1 cellular context compared by ENCODE assay signal in the genomic region with DNA sequence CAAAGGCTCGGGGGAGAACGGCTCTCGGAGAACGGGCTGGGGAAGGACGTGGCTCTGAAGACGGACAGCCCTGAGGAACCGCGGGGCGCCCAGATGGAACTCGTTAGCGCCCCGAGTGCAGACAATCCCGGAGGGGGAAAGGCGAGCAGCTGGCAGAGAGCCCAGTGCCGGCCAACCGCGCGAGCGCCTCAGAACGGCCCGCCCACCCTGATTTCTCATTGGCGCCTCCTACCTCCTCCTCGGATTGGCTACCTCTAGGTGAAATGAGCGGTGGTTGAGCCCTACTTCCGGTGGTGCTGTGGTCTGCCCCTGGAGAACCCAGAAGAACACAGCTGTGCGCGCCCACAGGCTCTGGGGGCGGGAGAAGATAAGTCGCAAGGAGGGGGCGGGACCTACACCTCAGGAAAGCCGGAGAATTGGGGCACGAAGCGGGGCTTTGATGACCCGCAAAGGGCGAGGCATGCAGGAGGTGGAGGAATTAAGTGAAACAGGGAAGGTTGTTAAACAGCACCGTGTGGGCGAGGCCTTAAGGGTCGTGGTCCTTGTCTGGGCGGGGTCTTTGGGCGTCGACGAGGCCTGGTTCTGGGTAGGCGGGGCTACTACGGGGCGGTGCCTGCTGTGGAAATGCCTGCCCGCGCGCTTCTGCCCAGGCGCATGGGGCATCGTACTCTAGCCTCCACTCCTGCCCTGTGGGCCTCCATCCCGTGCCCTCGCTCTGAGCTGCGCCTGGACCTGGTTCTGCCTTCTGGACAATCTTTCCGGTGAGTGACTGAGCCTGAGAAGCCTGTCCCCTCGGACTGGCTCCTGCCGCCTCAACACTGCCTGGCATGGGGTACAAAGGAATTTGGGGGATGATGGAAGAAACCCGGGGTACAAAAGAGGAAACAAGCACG.
TF ChIP-seq lines count a peak whose summit lies in the region.

A gene (plus strand): TSS at position 290 of the 893 bp plus-strand sequence. CDS start 335 bp downstream, at position 625.

TF ChIP-seq in K562, 482 proteins besides CTCF, POLR2A, EP300 and RAD21 (continued from another document and continues in another):
- peak; percentile 71 for TF ChIP-seq CXXC5 (CRISPR knock-in tag; IDR thresholded peaks at IDR 0.05)
- TF ChIP-seq SMAD3 (CRISPR knock-in tag; conservative IDR thresholded peaks at IDR 0.05), result no peak
- TF ChIP-seq ZNF830 (CRISPR knock-in tag; IDR thresholded peaks at IDR 0.05), result no peak
- TF ChIP-seq, protein P1, sequence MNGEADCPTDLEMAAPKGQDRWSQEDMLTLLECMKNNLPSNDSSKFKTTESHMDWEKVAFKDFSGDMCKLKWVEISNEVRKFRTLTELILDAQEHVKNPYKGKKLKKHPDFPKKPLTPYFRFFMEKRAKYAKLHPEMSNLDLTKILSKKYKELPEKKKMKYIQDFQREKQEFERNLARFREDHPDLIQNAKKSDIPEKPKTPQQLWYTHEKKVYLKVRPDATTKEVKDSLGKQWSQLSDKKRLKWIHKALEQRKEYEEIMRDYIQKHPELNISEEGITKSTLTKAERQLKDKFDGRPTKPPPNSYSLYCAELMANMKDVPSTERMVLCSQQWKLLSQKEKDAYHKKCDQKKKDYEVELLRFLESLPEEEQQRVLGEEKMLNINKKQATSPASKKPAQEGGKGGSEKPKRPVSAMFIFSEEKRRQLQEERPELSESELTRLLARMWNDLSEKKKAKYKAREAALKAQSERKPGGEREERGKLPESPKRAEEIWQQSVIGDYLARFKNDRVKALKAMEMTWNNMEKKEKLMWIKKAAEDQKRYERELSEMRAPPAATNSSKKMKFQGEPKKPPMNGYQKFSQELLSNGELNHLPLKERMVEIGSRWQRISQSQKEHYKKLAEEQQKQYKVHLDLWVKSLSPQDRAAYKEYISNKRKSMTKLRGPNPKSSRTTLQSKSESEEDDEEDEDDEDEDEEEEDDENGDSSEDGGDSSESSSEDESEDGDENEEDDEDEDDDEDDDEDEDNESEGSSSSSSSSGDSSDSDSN (IDR thresholded peaks at IDR 0.05; ENCODE audit: borderline replicate concordance in 1 of 2, low read depth in 2 of 2, low read length in 2 of 2), result peak; percentile 53 to 94; a peak in 2 of 4 replicates
- TF ChIP-seq, protein P2, sequence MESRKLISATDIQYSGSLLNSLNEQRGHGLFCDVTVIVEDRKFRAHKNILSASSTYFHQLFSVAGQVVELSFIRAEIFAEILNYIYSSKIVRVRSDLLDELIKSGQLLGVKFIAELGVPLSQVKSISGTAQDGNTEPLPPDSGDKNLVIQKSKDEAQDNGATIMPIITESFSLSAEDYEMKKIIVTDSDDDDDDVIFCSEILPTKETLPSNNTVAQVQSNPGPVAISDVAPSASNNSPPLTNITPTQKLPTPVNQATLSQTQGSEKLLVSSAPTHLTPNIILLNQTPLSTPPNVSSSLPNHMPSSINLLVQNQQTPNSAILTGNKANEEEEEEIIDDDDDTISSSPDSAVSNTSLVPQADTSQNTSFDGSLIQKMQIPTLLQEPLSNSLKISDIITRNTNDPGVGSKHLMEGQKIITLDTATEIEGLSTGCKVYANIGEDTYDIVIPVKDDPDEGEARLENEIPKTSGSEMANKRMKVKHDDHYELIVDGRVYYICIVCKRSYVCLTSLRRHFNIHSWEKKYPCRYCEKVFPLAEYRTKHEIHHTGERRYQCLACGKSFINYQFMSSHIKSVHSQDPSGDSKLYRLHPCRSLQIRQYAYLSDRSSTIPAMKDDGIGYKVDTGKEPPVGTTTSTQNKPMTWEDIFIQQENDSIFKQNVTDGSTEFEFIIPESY (CRISPR knock-in tag; IDR thresholded peaks at IDR 0.05), result no peak; the same call in none of the 2 replicates
- no peak for TF ChIP-seq RBM14 (IDR thresholded peaks at IDR 0.05; ENCODE audit: borderline replicate concordance, insufficient read depth, low read depth, low read length)
- no peak; the same call in 1 of the 2 replicates for TF ChIP-seq SIN3B (IDR thresholded peaks at IDR 0.05; ENCODE audit: low read depth)
- TF ChIP-seq, protein P3, sequence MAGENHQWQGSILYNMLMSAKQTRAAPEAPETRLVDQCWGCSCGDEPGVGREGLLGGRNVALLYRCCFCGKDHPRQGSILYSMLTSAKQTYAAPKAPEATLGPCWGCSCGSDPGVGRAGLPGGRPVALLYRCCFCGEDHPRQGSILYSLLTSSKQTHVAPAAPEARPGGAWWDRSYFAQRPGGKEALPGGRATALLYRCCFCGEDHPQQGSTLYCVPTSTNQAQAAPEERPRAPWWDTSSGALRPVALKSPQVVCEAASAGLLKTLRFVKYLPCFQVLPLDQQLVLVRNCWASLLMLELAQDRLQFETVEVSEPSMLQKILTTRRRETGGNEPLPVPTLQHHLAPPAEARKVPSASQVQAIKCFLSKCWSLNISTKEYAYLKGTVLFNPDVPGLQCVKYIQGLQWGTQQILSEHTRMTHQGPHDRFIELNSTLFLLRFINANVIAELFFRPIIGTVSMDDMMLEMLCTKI (IDR thresholded peaks at IDR 0.05; ENCODE audit: partially characterized antibody), result no peak
- TF ChIP-seq SAP30 (IDR thresholded peaks at IDR 0.05; ENCODE audit: borderline replicate concordance, insufficient read depth, low read depth, low read length, poor library complexity, severe bottlenecking), result peak; percentile 93
- no peak for TF ChIP-seq MYBL2 (IDR thresholded peaks at IDR 0.05; ENCODE audit: low read depth)
- TF ChIP-seq MYBL2 (CRISPR knock-in tag; IDR thresholded peaks at IDR 0.05; ENCODE audit: borderline replicate concordance), result no peak
- TF ChIP-seq, protein P4, sequence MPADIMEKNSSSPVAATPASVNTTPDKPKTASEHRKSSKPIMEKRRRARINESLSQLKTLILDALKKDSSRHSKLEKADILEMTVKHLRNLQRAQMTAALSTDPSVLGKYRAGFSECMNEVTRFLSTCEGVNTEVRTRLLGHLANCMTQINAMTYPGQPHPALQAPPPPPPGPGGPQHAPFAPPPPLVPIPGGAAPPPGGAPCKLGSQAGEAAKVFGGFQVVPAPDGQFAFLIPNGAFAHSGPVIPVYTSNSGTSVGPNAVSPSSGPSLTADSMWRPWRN (IDR thresholded peaks at IDR 0.05; ENCODE audit: low read depth), result peak; percentile 32; the same call in 1 of the 2 replicates
- TF ChIP-seq, protein P5, sequence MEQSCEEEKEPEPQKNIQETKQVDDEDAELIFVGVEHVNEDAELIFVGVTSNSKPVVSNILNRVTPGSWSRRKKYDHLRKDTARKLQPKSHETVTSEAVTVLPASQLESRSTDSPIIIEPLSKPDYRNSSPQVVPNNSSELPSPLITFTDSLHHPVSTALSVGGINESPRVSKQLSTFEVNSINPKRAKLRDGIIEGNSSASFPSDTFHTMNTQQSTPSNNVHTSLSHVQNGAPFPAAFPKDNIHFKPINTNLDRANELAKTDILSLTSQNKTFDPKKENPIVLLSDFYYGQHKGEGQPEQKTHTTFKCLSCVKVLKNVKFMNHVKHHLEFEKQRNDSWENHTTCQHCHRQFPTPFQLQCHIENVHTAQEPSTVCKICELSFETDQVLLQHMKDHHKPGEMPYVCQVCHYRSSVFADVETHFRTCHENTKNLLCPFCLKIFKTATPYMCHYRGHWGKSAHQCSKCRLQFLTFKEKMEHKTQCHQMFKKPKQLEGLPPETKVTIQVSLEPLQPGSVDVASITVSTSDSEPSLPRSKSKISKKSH (CRISPR knock-in tag; IDR thresholded peaks at IDR 0.05), result no peak
- TF ChIP-seq, protein P6, sequence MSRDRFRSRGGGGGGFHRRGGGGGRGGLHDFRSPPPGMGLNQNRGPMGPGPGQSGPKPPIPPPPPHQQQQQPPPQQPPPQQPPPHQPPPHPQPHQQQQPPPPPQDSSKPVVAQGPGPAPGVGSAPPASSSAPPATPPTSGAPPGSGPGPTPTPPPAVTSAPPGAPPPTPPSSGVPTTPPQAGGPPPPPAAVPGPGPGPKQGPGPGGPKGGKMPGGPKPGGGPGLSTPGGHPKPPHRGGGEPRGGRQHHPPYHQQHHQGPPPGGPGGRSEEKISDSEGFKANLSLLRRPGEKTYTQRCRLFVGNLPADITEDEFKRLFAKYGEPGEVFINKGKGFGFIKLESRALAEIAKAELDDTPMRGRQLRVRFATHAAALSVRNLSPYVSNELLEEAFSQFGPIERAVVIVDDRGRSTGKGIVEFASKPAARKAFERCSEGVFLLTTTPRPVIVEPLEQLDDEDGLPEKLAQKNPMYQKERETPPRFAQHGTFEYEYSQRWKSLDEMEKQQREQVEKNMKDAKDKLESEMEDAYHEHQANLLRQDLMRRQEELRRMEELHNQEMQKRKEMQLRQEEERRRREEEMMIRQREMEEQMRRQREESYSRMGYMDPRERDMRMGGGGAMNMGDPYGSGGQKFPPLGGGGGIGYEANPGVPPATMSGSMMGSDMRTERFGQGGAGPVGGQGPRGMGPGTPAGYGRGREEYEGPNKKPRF (IDR thresholded peaks at IDR 0.05; ENCODE audit: low read depth, low read length), result no peak
- TF ChIP-seq ADNP (tag; IDR thresholded peaks at IDR 0.05), result no peak
- TF ChIP-seq ZNF696 (CRISPR knock-in tag; conservative IDR thresholded peaks at IDR 0.05), result no peak
- TF ChIP-seq, protein P7, sequence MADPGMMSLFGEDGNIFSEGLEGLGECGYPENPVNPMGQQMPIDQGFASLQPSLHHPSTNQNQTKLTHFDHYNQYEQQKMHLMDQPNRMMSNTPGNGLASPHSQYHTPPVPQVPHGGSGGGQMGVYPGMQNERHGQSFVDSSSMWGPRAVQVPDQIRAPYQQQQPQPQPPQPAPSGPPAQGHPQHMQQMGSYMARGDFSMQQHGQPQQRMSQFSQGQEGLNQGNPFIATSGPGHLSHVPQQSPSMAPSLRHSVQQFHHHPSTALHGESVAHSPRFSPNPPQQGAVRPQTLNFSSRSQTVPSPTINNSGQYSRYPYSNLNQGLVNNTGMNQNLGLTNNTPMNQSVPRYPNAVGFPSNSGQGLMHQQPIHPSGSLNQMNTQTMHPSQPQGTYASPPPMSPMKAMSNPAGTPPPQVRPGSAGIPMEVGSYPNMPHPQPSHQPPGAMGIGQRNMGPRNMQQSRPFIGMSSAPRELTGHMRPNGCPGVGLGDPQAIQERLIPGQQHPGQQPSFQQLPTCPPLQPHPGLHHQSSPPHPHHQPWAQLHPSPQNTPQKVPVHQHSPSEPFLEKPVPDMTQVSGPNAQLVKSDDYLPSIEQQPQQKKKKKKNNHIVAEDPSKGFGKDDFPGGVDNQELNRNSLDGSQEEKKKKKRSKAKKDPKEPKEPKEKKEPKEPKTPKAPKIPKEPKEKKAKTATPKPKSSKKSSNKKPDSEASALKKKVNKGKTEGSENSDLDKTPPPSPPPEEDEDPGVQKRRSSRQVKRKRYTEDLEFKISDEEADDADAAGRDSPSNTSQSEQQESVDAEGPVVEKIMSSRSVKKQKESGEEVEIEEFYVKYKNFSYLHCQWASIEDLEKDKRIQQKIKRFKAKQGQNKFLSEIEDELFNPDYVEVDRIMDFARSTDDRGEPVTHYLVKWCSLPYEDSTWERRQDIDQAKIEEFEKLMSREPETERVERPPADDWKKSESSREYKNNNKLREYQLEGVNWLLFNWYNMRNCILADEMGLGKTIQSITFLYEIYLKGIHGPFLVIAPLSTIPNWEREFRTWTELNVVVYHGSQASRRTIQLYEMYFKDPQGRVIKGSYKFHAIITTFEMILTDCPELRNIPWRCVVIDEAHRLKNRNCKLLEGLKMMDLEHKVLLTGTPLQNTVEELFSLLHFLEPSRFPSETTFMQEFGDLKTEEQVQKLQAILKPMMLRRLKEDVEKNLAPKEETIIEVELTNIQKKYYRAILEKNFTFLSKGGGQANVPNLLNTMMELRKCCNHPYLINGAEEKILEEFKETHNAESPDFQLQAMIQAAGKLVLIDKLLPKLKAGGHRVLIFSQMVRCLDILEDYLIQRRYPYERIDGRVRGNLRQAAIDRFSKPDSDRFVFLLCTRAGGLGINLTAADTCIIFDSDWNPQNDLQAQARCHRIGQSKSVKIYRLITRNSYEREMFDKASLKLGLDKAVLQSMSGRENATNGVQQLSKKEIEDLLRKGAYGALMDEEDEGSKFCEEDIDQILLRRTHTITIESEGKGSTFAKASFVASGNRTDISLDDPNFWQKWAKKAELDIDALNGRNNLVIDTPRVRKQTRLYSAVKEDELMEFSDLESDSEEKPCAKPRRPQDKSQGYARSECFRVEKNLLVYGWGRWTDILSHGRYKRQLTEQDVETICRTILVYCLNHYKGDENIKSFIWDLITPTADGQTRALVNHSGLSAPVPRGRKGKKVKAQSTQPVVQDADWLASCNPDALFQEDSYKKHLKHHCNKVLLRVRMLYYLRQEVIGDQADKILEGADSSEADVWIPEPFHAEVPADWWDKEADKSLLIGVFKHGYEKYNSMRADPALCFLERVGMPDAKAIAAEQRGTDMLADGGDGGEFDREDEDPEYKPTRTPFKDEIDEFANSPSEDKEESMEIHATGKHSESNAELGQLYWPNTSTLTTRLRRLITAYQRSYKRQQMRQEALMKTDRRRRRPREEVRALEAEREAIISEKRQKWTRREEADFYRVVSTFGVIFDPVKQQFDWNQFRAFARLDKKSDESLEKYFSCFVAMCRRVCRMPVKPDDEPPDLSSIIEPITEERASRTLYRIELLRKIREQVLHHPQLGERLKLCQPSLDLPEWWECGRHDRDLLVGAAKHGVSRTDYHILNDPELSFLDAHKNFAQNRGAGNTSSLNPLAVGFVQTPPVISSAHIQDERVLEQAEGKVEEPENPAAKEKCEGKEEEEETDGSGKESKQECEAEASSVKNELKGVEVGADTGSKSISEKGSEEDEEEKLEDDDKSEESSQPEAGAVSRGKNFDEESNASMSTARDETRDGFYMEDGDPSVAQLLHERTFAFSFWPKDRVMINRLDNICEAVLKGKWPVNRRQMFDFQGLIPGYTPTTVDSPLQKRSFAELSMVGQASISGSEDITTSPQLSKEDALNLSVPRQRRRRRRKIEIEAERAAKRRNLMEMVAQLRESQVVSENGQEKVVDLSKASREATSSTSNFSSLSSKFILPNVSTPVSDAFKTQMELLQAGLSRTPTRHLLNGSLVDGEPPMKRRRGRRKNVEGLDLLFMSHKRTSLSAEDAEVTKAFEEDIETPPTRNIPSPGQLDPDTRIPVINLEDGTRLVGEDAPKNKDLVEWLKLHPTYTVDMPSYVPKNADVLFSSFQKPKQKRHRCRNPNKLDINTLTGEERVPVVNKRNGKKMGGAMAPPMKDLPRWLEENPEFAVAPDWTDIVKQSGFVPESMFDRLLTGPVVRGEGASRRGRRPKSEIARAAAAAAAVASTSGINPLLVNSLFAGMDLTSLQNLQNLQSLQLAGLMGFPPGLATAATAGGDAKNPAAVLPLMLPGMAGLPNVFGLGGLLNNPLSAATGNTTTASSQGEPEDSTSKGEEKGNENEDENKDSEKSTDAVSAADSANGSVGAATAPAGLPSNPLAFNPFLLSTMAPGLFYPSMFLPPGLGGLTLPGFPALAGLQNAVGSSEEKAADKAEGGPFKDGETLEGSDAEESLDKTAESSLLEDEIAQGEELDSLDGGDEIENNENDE (IDR thresholded peaks at IDR 0.05; ENCODE audit: low read depth, low read length), result no peak
- TF ChIP-seq, protein P8, sequence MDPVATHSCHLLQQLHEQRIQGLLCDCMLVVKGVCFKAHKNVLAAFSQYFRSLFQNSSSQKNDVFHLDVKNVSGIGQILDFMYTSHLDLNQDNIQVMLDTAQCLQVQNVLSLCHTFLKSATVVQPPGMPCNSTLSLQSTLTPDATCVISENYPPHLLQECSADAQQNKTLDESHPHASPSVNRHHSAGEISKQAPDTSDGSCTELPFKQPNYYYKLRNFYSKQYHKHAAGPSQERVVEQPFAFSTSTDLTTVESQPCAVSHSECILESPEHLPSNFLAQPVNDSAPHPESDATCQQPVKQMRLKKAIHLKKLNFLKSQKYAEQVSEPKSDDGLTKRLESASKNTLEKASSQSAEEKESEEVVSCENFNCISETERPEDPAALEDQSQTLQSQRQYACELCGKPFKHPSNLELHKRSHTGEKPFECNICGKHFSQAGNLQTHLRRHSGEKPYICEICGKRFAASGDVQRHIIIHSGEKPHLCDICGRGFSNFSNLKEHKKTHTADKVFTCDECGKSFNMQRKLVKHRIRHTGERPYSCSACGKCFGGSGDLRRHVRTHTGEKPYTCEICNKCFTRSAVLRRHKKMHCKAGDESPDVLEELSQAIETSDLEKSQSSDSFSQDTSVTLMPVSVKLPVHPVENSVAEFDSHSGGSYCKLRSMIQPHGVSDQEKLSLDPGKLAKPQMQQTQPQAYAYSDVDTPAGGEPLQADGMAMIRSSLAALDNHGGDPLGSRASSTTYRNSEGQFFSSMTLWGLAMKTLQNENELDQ (CRISPR knock-in tag; IDR thresholded peaks at IDR 0.05; ENCODE audit: borderline replicate concordance), result 0 out of 2 replicates have a peak, but pooled peaks have one; percentile 32
